8 cellular contexts compared by ENCODE assay signal in the genomic region with DNA sequence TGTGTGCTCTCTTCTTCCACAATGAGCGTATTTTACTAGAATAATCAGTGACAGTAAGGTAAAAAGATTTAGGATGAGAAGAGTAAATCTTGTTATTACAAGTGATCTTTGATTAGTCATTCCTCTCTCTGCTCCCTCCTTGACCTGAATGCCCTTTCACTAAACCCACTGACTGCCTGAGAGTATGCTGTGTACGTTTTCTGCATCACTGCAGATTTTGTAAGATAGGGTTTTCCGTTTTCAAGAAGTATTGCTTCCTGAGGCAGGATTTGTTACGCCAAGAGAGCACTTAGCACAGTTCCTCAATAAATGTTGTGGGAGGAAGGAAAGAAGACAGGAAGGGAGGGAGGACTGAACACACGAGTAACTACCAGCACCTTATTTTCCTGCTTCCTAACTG. TPM values are rescaled to one million over a fixed set of nuclear protein-coding genes. Genes with fewer than 3 reads are reported as not detected.
DNase-seq lines count a peak whose midpoint lies in the region; ATAC-seq and TF ChIP-seq lines count a peak whose summit lies in the region.

No MANE protein-coding gene starts in this region.

- H3K4me3 Mint-ChIP-seq in Caco-2 (ENCODE audit: unreplicated experiment): no peak overlapping the region
- no peak overlapping the region for H3K4me3 Mint-ChIP-seq in immature natural killer cell

- H3K4me1 ChIP-seq in Caco-2: peaks cover 68% of the 10 kb centered on the region
- H3K4me1 ChIP-seq in mammary epithelial cell (ENCODE audit: insufficient read depth, low read length): peaks cover 65% of the 10 kb centered on the region

- H2AFZ ChIP-seq in mammary epithelial cell (ENCODE audit: low read depth, low read length): no peak overlapping the region

- peaks cover 21% of the 10 kb centered on the region for H3K79me2 ChIP-seq in mammary epithelial cell (ENCODE audit: insufficient read depth, low read length)

- peaks cover 56% of the 10 kb centered on the region for H3K4me1 Mint-ChIP-seq in Caco-2 (ENCODE audit: low read depth, unreplicated experiment)
- no peaks in the 10 kb centered on the region for H3K4me1 Mint-ChIP-seq in immature natural killer cell

- H3K27ac ChIP-seq in mammary epithelial cell (ENCODE audit: insufficient read depth, low read depth, low read length): peak overlapping the region; percentile 100

- 4% methylated on average over 5 of the region's 5 CpGs for WGBS in mammary epithelial cell (ENCODE audit: low coverage, missing lambda C conversion rate)

- no peaks in the 10 kb centered on the region for H3K9me3 ChIP-seq in Caco-2
- no peaks in the 10 kb centered on the region for H3K9me3 ChIP-seq in mammary epithelial cell (replicated peaks; ENCODE audit: insufficient read depth, low read length)

- H3K36me3 Mint-ChIP-seq in Caco-2 (ENCODE audit: insufficient read depth, unreplicated experiment) (no peaks in the 10 kb centered on the region), immature natural killer cell (peaks cover 0 to 9% (median 5%) of the 10 kb centered on the region in 3 donors)

- DNase-seq in Caco-2 (no peak), mammary epithelial cell (peak; percentile 95), NCI-H2107 treated with DMSO at 0.1 percent for 48 hours (lab: John Stamatoyannopoulos, UW; ENCODE audit: unreplicated experiment) (no peak), posterior cingulate gyrus (no peak), immature natural killer cell (no peak), T1000 (lab: John Stamatoyannopoulos, UW) (no peak)

- CTCF ChIA-PET in Caco-2 (lab: Charles Lee) (no interaction called here), mammary epithelial cell (lab: Charles Lee; ENCODE audit: low non-redundant PET) (no interaction called here)

- peak overlapping the region; percentile 17 for H3K27ac Mint-ChIP-seq in Caco-2 (ENCODE audit: unreplicated experiment)
- no peak overlapping the region for H3K27ac Mint-ChIP-seq in immature natural killer cell

- in situ Hi-C loops in mammary epithelial cell (cut with MboI; ENCODE audit: low sequenced_read_pairs in 2 of 2): loop anchor here (5.0 kb wide), 1 partner anchor 32 kb away; no protein-coding TSS in a partner anchor

- dilution Hi-C loops in mammary epithelial cell (cut with HindIII; ENCODE audit: low sequenced_read_pairs): no loop called here

- intact Hi-C loops in Caco-2 (cut with micrococcal nuclease; ENCODE audit: unreplicated experiment) (loop anchor here (10.0 kb wide), 2 partner anchors 235 to 265 kb away; no protein-coding TSS in a partner anchor), mammary epithelial cell (cut with micrococcal nuclease) (loop anchor here (10.0 kb wide), 1 partner anchor 275 kb away; no protein-coding TSS in a partner anchor), posterior cingulate gyrus (cut with DNase I) (no loop called here)

- H3K27me3 Mint-ChIP-seq in Caco-2 (ENCODE audit: insufficient read depth, unreplicated experiment): no peaks in the 10 kb centered on the region
- H3K27me3 Mint-ChIP-seq in immature natural killer cell (ENCODE audit: low read depth in 3 of 3): peaks cover 0 to 3% (median 2%) of the 10 kb centered on the region in 3 donors

- H3K9me3 Mint-ChIP-seq in Caco-2 (ENCODE audit: unreplicated experiment): no peaks in the 10 kb centered on the region
- no peaks in the 10 kb centered on the region for H3K9me3 Mint-ChIP-seq in immature natural killer cell

- no peaks in the 10 kb centered on the region for H3K36me3 ChIP-seq in Caco-2 (ENCODE audit: control insufficient read depth, insufficient read depth, low read length)
- no peaks in the 10 kb centered on the region for H3K36me3 ChIP-seq in mammary epithelial cell (ENCODE audit: insufficient read depth, low read length)

- no peaks in the 10 kb centered on the region for H4K20me1 ChIP-seq in mammary epithelial cell (ENCODE audit: insufficient read depth, low read length)

- H3K4me2 ChIP-seq in mammary epithelial cell (ENCODE audit: insufficient read depth, low read depth, low read length): peak overlapping the region; percentile 25

- ATAC-seq in GM19397 (IDR thresholded peaks at IDR 0.05; ENCODE audit: unreplicated experiment): peak; percentile 64
- peak; percentile 72 for ATAC-seq in HG03460 (IDR thresholded peaks at IDR 0.05; ENCODE audit: unreplicated experiment)

- POLR2A ChIA-PET in Caco-2 (lab: Charles Lee): no interaction called here

- BruUV-seq in Caco-2 (replicated peaks; lab: Mats Ljungman, UMichigan): no TSS peak
- no TSS peak for BruUV-seq in mammary epithelial cell (replicated peaks; lab: Mats Ljungman, UMichigan)

- peak overlapping the region; percentile 81 for H3K9ac ChIP-seq in mammary epithelial cell (ENCODE audit: insufficient read depth, low read length)

- TF ChIP-seq CTCF in Caco-2 (IDR thresholded peaks at IDR 0.05; ENCODE audit: insufficient read depth in 1 of 2, low read depth in 1 of 2, low read length in 1 of 2, severe bottlenecking in 1 of 2, unreplicated experiment in 1 of 2) (no peak), mammary epithelial cell (conservative IDR thresholded peaks at IDR 0.05 in 1 of 2, IDR thresholded peaks at IDR 0.05 in 1 of 2; ENCODE audit: extremely low read depth in 1 of 2, insufficient read depth in 1 of 2, low read depth in 1 of 2, low read length in 2 of 2) (no peak)

- H3K4me3 ChIP-seq in Caco-2 (ENCODE audit: low read depth, low read length) (no peak overlapping the region), mammary epithelial cell (replicated peaks in 1 of 3; ENCODE audit: insufficient read depth in 1 of 3, low read depth in 2 of 3, low read length in 3 of 3) (no peak overlapping the region)

- H3K27me3 ChIP-seq in Caco-2 (replicated peaks; ENCODE audit: control insufficient read depth, insufficient read depth, low read length): no peaks in the 10 kb centered on the region
- no peaks in the 10 kb centered on the region for H3K27me3 ChIP-seq in mammary epithelial cell (ENCODE audit: insufficient read depth, low read length)

RNA-seq across cellular contexts. Expression of a gene that starts 7.7 kb away (rescaled TPM):
- total RNA-seq in Caco-2 (2022) (112 and 125 TPM in 2 replicates), mammary epithelial cell (1,000 to 10,000 TPM in 1 of 2 donors, 100 to 1,000 TPM in 1; 920 to 2,749 TPM)
- polyA plus RNA-seq in mammary epithelial cell (1,283 TPM), immature natural killer cell (1 to 10 TPM in 1 of 3 donors, under 1 TPM in 1, not detected in 1; 0.58 to 1.6 TPM)
- polyA minus RNA-seq in mammary epithelial cell: 1,625 TPM

RNA-seq across cellular contexts. Expression of a gene that starts 15.3 kb away (rescaled TPM):
- total RNA-seq in Caco-2 (2022) (40.4 and 45.7 TPM in 2 replicates), mammary epithelial cell (10 to 100 TPM in 1 of 2 donors, 1 to 10 TPM in 1; 8.2 to 35.9 TPM)
- polyA plus RNA-seq in mammary epithelial cell (20.8 TPM), immature natural killer cell (1 to 10 TPM in 1 of 3 donors, under 1 TPM in 1, not detected in 1; 0.59 to 3.1 TPM)
- not detected for polyA minus RNA-seq in mammary epithelial cell

RNA-seq across cellular contexts. Expression of a gene that starts 44.7 kb away (rescaled TPM):
- total RNA-seq in Caco-2 (2022) (not detected in 2 replicates), mammary epithelial cell (not detected)
- polyA plus RNA-seq in mammary epithelial cell (0.65 TPM), immature natural killer cell (not detected)
- not detected for polyA minus RNA-seq in mammary epithelial cell
